8 cellular contexts compared by ENCODE assay signal in genomic region chr1:206979379-206980043, GRCh38. TPM values are rescaled to one million over a fixed set of nuclear protein-coding genes. Genes with fewer than 3 reads are reported as not detected.
DNase-seq lines count a peak whose midpoint lies in the region; ATAC-seq and TF ChIP-seq lines count a peak whose summit lies in the region.

No MANE protein-coding gene starts in this region.

- no peak for ATAC-seq in heart right ventricle
- no peak for ATAC-seq in Right ventricle myocardium superior (ENCODE audit: poor library complexity)
- peak; percentile 43 for ATAC-seq in PC-3
- no peak for ATAC-seq in gastroesophageal sphincter

- H3K9me3 ChIP-seq in heart right ventricle (no peaks in the 10 kb centered on the region), PC-3 (ENCODE audit: low read length) (no peaks in the 10 kb centered on the region), gastroesophageal sphincter (no peaks in the 10 kb centered on the region), ovary (no peaks in the 10 kb centered on the region)

- H3K79me2 ChIP-seq in PC-3 (ENCODE audit: low read length), result no peaks in the 10 kb centered on the region

- TF ChIP-seq CTCF in heart right ventricle (IDR thresholded peaks at IDR 0.05), result peak in 7 of 9 donors; percentile 20 to 46 (median 32)
- peak; percentile 95 for TF ChIP-seq CTCF in PC-3 (conservative IDR thresholded peaks at IDR 0.05; ENCODE audit: low read depth, low read length)
- peak in 1 of 4 experiments; percentile 13 for TF ChIP-seq CTCF in gastroesophageal sphincter (IDR thresholded peaks at IDR 0.05)
- TF ChIP-seq CTCF in ovary (IDR thresholded peaks at IDR 0.05), result no peak

- no peak for TF ChIP-seq POLR2A in gastroesophageal sphincter (IDR thresholded peaks at IDR 0.05)
- no peak for TF ChIP-seq POLR2A in ovary (IDR thresholded peaks at IDR 0.05)

- H3K9me2 ChIP-seq in PC-3 (replicated peaks; ENCODE audit: low read length), result no peaks in the 10 kb centered on the region

- no peak overlapping the region for H2AFZ ChIP-seq in PC-3 (ENCODE audit: low read length)

- intact Hi-C loops in heart right ventricle (cut with DNase I) (loop anchor here in 7 of 10 donors (5.0 to 10.0 kb wide), 6 partner anchors 175 to 375 kb away; partner anchors contain the start of genes DYRK3 (in 2 of the 7) and EIF2D (in 1 of the 7)), Right ventricle myocardium superior (cut with DNase I) (loop anchor here (10.0 kb wide), 1 partner anchor 375 kb away; no protein-coding TSS in a partner anchor), PC-3 (cut with micrococcal nuclease) (no loop called here), ovary (cut with DNase I) (loop anchor here in 1 of 4 donors (10.0 kb wide), 1 partner anchor 385 kb away; no protein-coding TSS in a partner anchor)

- H3K36me3 ChIP-seq in heart right ventricle, result no peaks in the 10 kb centered on the region
- H3K36me3 ChIP-seq in PC-3 (ENCODE audit: low read depth, low read length), result no peaks in the 10 kb centered on the region
- no peaks in the 10 kb centered on the region for H3K36me3 ChIP-seq in gastroesophageal sphincter
- H3K36me3 ChIP-seq in ovary, result no peaks in the 10 kb centered on the region

- POLR2A ChIA-PET in PC-3 (lab: Charles Lee; ENCODE audit: unreplicated experiment), result no interaction called here

- CTCF ChIA-PET in PC-3 (lab: Charles Lee), result interaction anchor here (0.6 to 1.4 kb wide), 4 partner anchors 43 to 343 kb away, joined by 3 to 5 read pairs (median 4); no protein-coding TSS in a partner anchor

- TF ChIP-seq EP300 in gastroesophageal sphincter (IDR thresholded peaks at IDR 0.05) (no peak), ovary (IDR thresholded peaks at IDR 0.05) (no peak)

- DNase-seq in heart right ventricle (no peak), Right ventricle myocardium superior (no peak), PC-3 (peak; percentile 67), fibroblast of the conjunctiva (ENCODE audit: low read depth) (peak; percentile 6), ovary (no peak)
- DNase-seq in activated CD8-positive, alpha-beta memory T cell treated with anti-CD3 and anti-CD28 coated beads, Interleukin-2, amount 50 U/mL, for 4 hours, result no peak
- DNase-seq in activated naive CD4-positive, alpha-beta T cell treated with Interleukin-2 at 50 U/mL for 16 hours, result no peak

- H3K27ac ChIP-seq in heart right ventricle (no peak overlapping the region), PC-3 (ENCODE audit: low read length) (no peak overlapping the region), gastroesophageal sphincter (no peak overlapping the region), ovary (no peak overlapping the region)

- BruUV-seq in PC-3 (replicated peaks; lab: Mats Ljungman, UMichigan), result no TSS peak

- no peaks in the 10 kb centered on the region for H3F3A ChIP-seq in PC-3 (ENCODE audit: low read length, unreplicated experiment)

- H3K9ac ChIP-seq in PC-3 (ENCODE audit: low read length), result no peak overlapping the region

- no peak overlapping the region for H3K4me2 ChIP-seq in PC-3 (ENCODE audit: low read length)

- WGBS in heart right ventricle, 2 donors, result 85 to 86% methylated on average over 3 of the region's 3 CpGs
- WGBS in gastroesophageal sphincter (ENCODE audit: low coverage in 1 of 2), 2 donors, result 67 to 83% methylated on average over 3 of the region's 3 CpGs
- 85 to 87% (median 87%) methylated on average over 3 of the region's 3 CpGs for WGBS in ovary, 3 donors

- no peaks in the 10 kb centered on the region for H4K20me1 ChIP-seq in PC-3 (ENCODE audit: low read length)

- peaks cover 0 to 15% (median 0%) of the 10 kb centered on the region in 7 donors for H3K27me3 ChIP-seq in heart right ventricle
- no peaks in the 10 kb centered on the region for H3K27me3 ChIP-seq in PC-3 (ENCODE audit: low read length)
- H3K27me3 ChIP-seq in gastroesophageal sphincter, result peaks cover 11% of the 10 kb centered on the region
- no peaks in the 10 kb centered on the region for H3K27me3 ChIP-seq in ovary

- no peaks in the 10 kb centered on the region for H3K4me1 ChIP-seq in heart right ventricle
- no peaks in the 10 kb centered on the region; the same call in 1 of the 2 replicates for H3K4me1 ChIP-seq in PC-3 (ENCODE audit: insufficient read depth, low read length)
- no peaks in the 10 kb centered on the region for H3K4me1 ChIP-seq in gastroesophageal sphincter
- H3K4me1 ChIP-seq in ovary (ENCODE audit: insufficient read depth), result no peaks in the 10 kb centered on the region

- no peak overlapping the region for H3K4me3 ChIP-seq in heart right ventricle
- H3K4me3 ChIP-seq in PC-3 (ENCODE audit: low read length), result no peak overlapping the region
- H3K4me3 ChIP-seq in gastroesophageal sphincter, result no peak overlapping the region
- H3K4me3 ChIP-seq in ovary, result no peak overlapping the region

RNA-seq across cellular contexts. Expression of gene FCAMR, which starts 9.3 kb away (rescaled TPM):
- not detected for total RNA-seq in heart right ventricle
- not detected for polyA plus RNA-seq in heart right ventricle
- total RNA-seq in Right ventricle myocardium superior, result not detected
- not detected in 2 replicates for total RNA-seq in PC-3 (2014; rRNA removed)
- total RNA-seq in gastroesophageal sphincter, result under 1 TPM in 1 of 4 donors, not detected in 3; 0.39 TPM
- total RNA-seq in ovary, result not detected
- not detected for polyA plus RNA-seq in ovary

RNA-seq across cellular contexts. Expression of gene PIGR, which starts 33.2 kb away (rescaled TPM):
- total RNA-seq in heart right ventricle (under 1 TPM in 2 of 10 donors, not detected in 8; 0.10 to 0.11 TPM), Right ventricle myocardium superior (0.13 TPM), PC-3 (2014; rRNA removed) (not detected in 2 replicates), gastroesophageal sphincter (100 to 1,000 TPM in 1 of 4 donors, under 1 TPM in 3; 0.16 to 256 (median 0.35) TPM), ovary (1 to 10 TPM in 3 of 7 donors, under 1 TPM in 3, not detected in 1; 0.10 to 5.3 (median 1.2) TPM)
- polyA plus RNA-seq in heart right ventricle (under 1 TPM in 1 of 2 donors, not detected in 1; 0.01 TPM), ovary (under 1 TPM; 0.04 to 0.07 TPM)

RNA-seq across cellular contexts. Expression of gene C1orf116, which starts 53.0 kb away (rescaled TPM):
- total RNA-seq in heart right ventricle, result 1 to 10 TPM in 1 of 10 donors, under 1 TPM in 9; 0.36 to 1.5 (median 0.65) TPM
- polyA plus RNA-seq in heart right ventricle, result under 1 TPM; 0.07 to 0.16 TPM
- 0.81 TPM for total RNA-seq in Right ventricle myocardium superior
- 34.9 and 36.2 TPM in 2 replicates for total RNA-seq in PC-3 (2014; rRNA removed)
- total RNA-seq in gastroesophageal sphincter, result 1 to 10 TPM in 2 of 4 donors, under 1 TPM in 1, not detected in 1; 0.19 to 3.7 (median 1.4) TPM
- 1 to 10 TPM in 2 of 7 donors, under 1 TPM in 3, not detected in 2; 0.10 to 1.6 (median 0.72) TPM for total RNA-seq in ovary
- polyA plus RNA-seq in ovary, result under 1 TPM; 0.02 to 0.07 TPM

RNA-seq across cellular contexts. Expression of gene FCMR, which starts 57.8 kb away (rescaled TPM):
- total RNA-seq in heart right ventricle (10 to 100 TPM in 1 of 10 donors, 1 to 10 TPM in 9; 1.3 to 13.4 (median 3.7) TPM), Right ventricle myocardium superior (3.2 TPM), PC-3 (2014; rRNA removed) (1.5 and 4.6 TPM in 2 replicates), gastroesophageal sphincter (1 to 10 TPM in 3 of 4 donors, not detected in 1; 1.0 to 4.1 (median 1.6) TPM), ovary (1 to 10 TPM in 4 of 7 donors, under 1 TPM in 3; 0.38 to 8.4 (median 1.6) TPM)
- polyA plus RNA-seq in heart right ventricle (1 to 10 TPM in 1 of 2 donors, under 1 TPM in 1; 0.37 to 2.8 TPM), ovary (1 to 10 TPM; 2.6 to 6.5 TPM)

Comparison
In these comparisons a context has a peak if more than half of its experiments do, and no peak if none do; other contexts are left out.
1. DNase-seq: peak in PC-3 (single experiment) and fibroblast of the conjunctiva (single experiment); none in heart right ventricle (0 of 2), Right ventricle myocardium superior (single experiment), ovary (0 of 5), activated CD8-positive, alpha-beta memory T cell treated with anti-CD3 and anti-CD28 coated beads, Interleukin-2, amount 50 U/mL, for 4 hours (single experiment) and activated naive CD4-positive, alpha-beta T cell treated with Interleukin-2 at 50 U/mL for 16 hours (single experiment).
2. CTCF ChIP-seq: peak in heart right ventricle (7 of 9) and PC-3 (single experiment); none in ovary (0 of 3).